ENCODE assay signal across 1 cellular context in genomic region chr2:241940329-241940728, GRCh38.
TF ChIP-seq lines count a peak whose summit lies in the region.

No MANE protein-coding gene starts in this region.

TF ChIP-seq in GM23338, 12 proteins besides CTCF, POLR2A, EP300 and RAD21 (continued from another document):
- TF ChIP-seq ZNF462 (CRISPR knock-in tag; IDR thresholded peaks at IDR 0.05): no peak
- no peak for TF ChIP-seq ZNF114 (CRISPR knock-in tag; IDR thresholded peaks at IDR 0.05)
- TF ChIP-seq NANOG (IDR thresholded peaks at IDR 0.05; ENCODE audit: borderline replicate concordance): no peak
- no peak for TF ChIP-seq EZH2phosphoT487 (IDR thresholded peaks at IDR 0.05; ENCODE audit: unreplicated experiment)
- TF ChIP-seq REST (IDR thresholded peaks at IDR 0.05; ENCODE audit: unreplicated experiment): no peak
